8 cellular contexts compared by ENCODE assay signal in genomic region chr9:137086531-137087408, GRCh38. TPM values are rescaled to one million over a fixed set of nuclear protein-coding genes. Genes with fewer than 3 reads are reported as not detected.
DNase-seq lines count a peak whose midpoint lies in the region; ATAC-seq lines count a peak whose summit lies in the region.

Gene MAN1B1 (plus strand): TSS chr9:137086985. CDS start chr9:137087000, 15 bp downstream.

- peak; percentile 68 for ATAC-seq in GM21360 (IDR thresholded peaks at IDR 0.05; ENCODE audit: unreplicated experiment)
- peak; percentile 76 for ATAC-seq in effector memory CD8-positive, alpha-beta T cell (replicated peaks)

- DNase-seq in COLO668 (lab: John Stamatoyannopoulos, UW; ENCODE audit: unreplicated experiment), result peak; percentile 99
- DNase-seq in HT1080 (ENCODE audit: low read depth), result peak; percentile 100
- DNase-seq in NOMO-1 treated with DMSO at 0.1 percent for 48 hours (lab: John Stamatoyannopoulos, UW; ENCODE audit: unreplicated experiment), result peak; percentile 100
- peak; percentile 98 to 99 for DNase-seq in activated CD8-positive, alpha-beta memory T cell treated with anti-CD3 and anti-CD28 coated beads for 4 hours (ENCODE audit: low read depth in 2 of 2)
- peak; percentile 97 to 99 (median 98) for DNase-seq in effector memory CD8-positive, alpha-beta T cell
- DNase-seq in medulla oblongata (ENCODE audit: extremely low spot score), result peak; percentile 97
- peak; percentile 98 for DNase-seq in stimulated activated CD8-positive, alpha-beta memory T cell treated with anti-CD3 and anti-CD28 coated beads, Interleukin-12 subunit alpha, Interleukin-12 subunit beta, amount 100 ng/mL, for 1 hour (ENCODE audit: low read depth)

- peaks cover 24 to 28% of the 10 kb centered on the region in 2 donors for H3K4me1 Mint-ChIP-seq in effector memory CD8-positive, alpha-beta T cell (ENCODE audit: low read depth in 2 of 2)

- H3K27ac Mint-ChIP-seq in effector memory CD8-positive, alpha-beta T cell, result peak within 1 kb of the TSS; percentile 90 to 94

- H3K4me3 Mint-ChIP-seq in effector memory CD8-positive, alpha-beta T cell, result peak within 1 kb of the TSS; percentile 90 to 93

- H3K27me3 Mint-ChIP-seq in effector memory CD8-positive, alpha-beta T cell, result no peaks in the 10 kb centered on the region

- peaks cover 34% of the 10 kb centered on the region for H3K36me3 Mint-ChIP-seq in effector memory CD8-positive, alpha-beta T cell (ENCODE audit: insufficient read depth)

- H3K9me3 Mint-ChIP-seq in effector memory CD8-positive, alpha-beta T cell, result no peaks in the 10 kb centered on the region

RNA-seq across cellular contexts. Expression of gene MAN1B1, which starts in this region (rescaled TPM):
- 56.1 and 59.3 TPM in 2 replicates for total RNA-seq in HT1080 (2014; rRNA removed; shearing (Covaris generic))
- 57.4 and 60.1 TPM in 2 replicates for polyA plus RNA-seq in HT1080 (2015; cell fraction: cytosol; rRNA removed)
- polyA plus RNA-seq in HT1080 (2015; cell fraction: nucleus; rRNA removed), result 130 and 143 TPM in 2 replicates

Comparison
In these comparisons a context has a peak if more than half of its experiments do, and no peak if none do; other contexts are left out.
1. Peak in every context shown above with its lines: DNase-seq and ATAC-seq.